In genomic region chr1:51673279-51673678, GRCh38 we compare ENCODE assay signal across 17 cellular contexts. TPM values are rescaled to one million over a fixed set of nuclear protein-coding genes. Genes with fewer than 3 reads are reported as not detected.
DNase-seq lines count a peak whose midpoint lies in the region; ATAC-seq and TF ChIP-seq lines count a peak whose summit lies in the region.
"Had no signal": no experiment of that assay in that cellular context is flagged by ENCODE, and none has a peak within 500 bp of the region (broad histone marks: within the 10 kb centered on the region; RNA-seq: fewer than 3 reads in every experiment).

No MANE protein-coding gene starts in this region.

- H3K36me3 ChIP-seq in HEK293 (ENCODE audit: control insufficient read depth in 2 of 2, insufficient read depth in 1 of 2, low read length in 2 of 2) (no peaks in the 10 kb centered on the region), Panc1 (ENCODE audit: control insufficient read depth, insufficient read depth, low read length) (no peaks in the 10 kb centered on the region), gastrocnemius medialis (no peaks in the 10 kb centered on the region)
- H3K36me3 ChIP-seq: HAP-1 had no signal

- H3K4me1 ChIP-seq in HEK293 (ENCODE audit: control insufficient read depth, insufficient read depth, low read length) (peaks cover 18% of the 10 kb centered on the region), Panc1 (ENCODE audit: control insufficient read depth, insufficient read depth, low read length) (peaks cover 26% of the 10 kb centered on the region), gastrocnemius medialis (peaks cover 37 to 64% of the 10 kb centered on the region in 2 donors)
- H3K4me1 ChIP-seq: HAP-1 had no signal

- TF ChIP-seq POLR2A in gastrocnemius medialis (IDR thresholded peaks at IDR 0.05), result no peak

- H3K9me3 ChIP-seq in HEK293 (ENCODE audit: control insufficient read depth, insufficient read depth, low read depth, low read length) (no peaks in the 10 kb centered on the region), Panc1 (ENCODE audit: control insufficient read depth, insufficient read depth, low read depth, low read length) (no peaks in the 10 kb centered on the region), gastrocnemius medialis (no peaks in the 10 kb centered on the region)
- H3K9me3 ChIP-seq: BLaER1 treated with 17β-estradiol and CSF1 and Interleukin-3, amounts not matched to agents 10 nM and 100 nM; HAP-1 had no signal

- CTCF ChIA-PET in HEK293 (lab: Yijun Ruan, JAX) (no interaction called here), Panc1 (lab: Charles Lee) (no interaction called here)

- H3K27me3 ChIP-seq in Panc1 (ENCODE audit: control insufficient read depth, insufficient read depth, low read length) (no peaks in the 10 kb centered on the region), gastrocnemius medialis (no peaks in the 10 kb centered on the region)
- H3K27me3 ChIP-seq: BLaER1 treated with 17β-estradiol and CSF1 and Interleukin-3, amounts not matched to agents 10 nM and 100 nM had no signal

- TF ChIP-seq CTCF in HEK293 (tag by site-specific recombination; IDR thresholded peaks at IDR 0.05), result no peak
- TF ChIP-seq CTCF in Panc1 (IDR thresholded peaks at IDR 0.05), result no peak
- TF ChIP-seq CTCF in fibroblast of pulmonary artery (IDR thresholded peaks at IDR 0.05; ENCODE audit: low read length, missing control alignments), result no peak
- TF ChIP-seq CTCF in gastrocnemius medialis (IDR thresholded peaks at IDR 0.05 in 4 of 5, conservative IDR thresholded peaks at IDR 0.05 in 1 of 5), result no peak

- DNase-seq in Panc1 (ENCODE audit: low read depth, low spot score), result no peak
- peak; percentile 60 for DNase-seq in fibroblast of pulmonary artery (ENCODE audit: low read depth)
- no peak for DNase-seq in gastrocnemius medialis
- no peak for DNase-seq in DMS153 treated with DMSO at 0.1 percent for 48 hours (lab: John Stamatoyannopoulos, UW; ENCODE audit: unreplicated experiment)
- no peak for DNase-seq in NCI-H524 treated with DMSO at 0.1 percent for 48 hours (lab: John Stamatoyannopoulos, UW)
- DNase-seq: 8988T; Calu3; CD8-positive, alpha-beta T cell; DMS53; DND-41; EL; GM23248 had no signal

- in situ Hi-C loops in Panc1 (cut with HindIII; ENCODE audit: low pct_unique_long_range_greater_than_20kb, low sequenced_read_pairs) (no loop called here), gastrocnemius medialis (cut with MboI; ENCODE audit: low sequenced_read_pairs in 4 of 4) (no loop called here)

- no peak overlapping the region for H3K4me3 ChIP-seq in HEK293 (ENCODE audit: low read depth, low read length)
- no peak overlapping the region for H3K4me3 ChIP-seq in Panc1 (ENCODE audit: low read depth in 2 of 2, low read length in 2 of 2)
- H3K4me3 ChIP-seq in fibroblast of pulmonary artery (replicated peaks; ENCODE audit: low read depth, low read length), result no peak overlapping the region
- no peak overlapping the region for H3K4me3 ChIP-seq in gastrocnemius medialis
- H3K4me3 ChIP-seq: BLaER1 treated with 17β-estradiol and CSF1 and Interleukin-3, amounts not matched to agents 10 nM and 100 nM; GM23248; HAP-1 had no signal

- no peak for ATAC-seq in Panc1
- no peak for ATAC-seq in gastrocnemius medialis
- ATAC-seq in HG03196 (IDR thresholded peaks at IDR 0.05; ENCODE audit: unreplicated experiment), result no peak
- ATAC-seq: CD8-positive, alpha-beta T cell had no signal

- H3K27ac ChIP-seq in HEK293 (ENCODE audit: extremely low read depth, low read depth, low read length), result no peak overlapping the region
- 0 out of 2 replicates have a peak overlapping the region, but pooled peaks have one; percentile 17 for H3K27ac ChIP-seq in Panc1 (ENCODE audit: low read length)
- peak overlapping the region in 3 of 4 donors; percentile 1 to 14 (median 5) for H3K27ac ChIP-seq in gastrocnemius medialis
- H3K27ac ChIP-seq: BLaER1 treated with 17β-estradiol and CSF1 and Interleukin-3, amounts not matched to agents 10 nM and 100 nM; GM23248; HL-60 had no signal

- BruUV-seq in Panc1 (replicated peaks; lab: Mats Ljungman, UMichigan), result TSS peak; percentile 46

- intact Hi-C loops in Panc1 (cut with micrococcal nuclease; ENCODE audit: unreplicated experiment) (no loop called here), gastrocnemius medialis (cut with DNase I; ENCODE audit: low total_unique reads) (no loop called here)

- POLR2A ChIA-PET in HEK293 (lab: Yijun Ruan, JAX) (no interaction called here), Panc1 (lab: Charles Lee) (no interaction called here)

TF ChIP-seq in HEK293, 187 proteins besides CTCF, POLR2A, EP300 and RAD21:
- TF ChIP-seq ZNF600 (tag by site-specific recombination; IDR thresholded peaks at IDR 0.05), result no peak
- no peak for TF ChIP-seq ZXDB (tag by site-specific recombination; IDR thresholded peaks at IDR 0.05)
- peak; percentile 72 for TF ChIP-seq PRDM1 (tag by site-specific recombination; IDR thresholded peaks at IDR 0.05)

RNA-seq across cellular contexts. Expression of gene OSBPL9, which starts 56.4 kb away (rescaled TPM):
- 85.5 TPM for total RNA-seq in Panc1 (2021; ENCODE audit: unreplicated experiment)
- polyA plus RNA-seq in Panc1 (2012; ENCODE audit: insufficient read length), result 63.5 TPM
- total RNA-seq in gastrocnemius medialis, result 100 to 1,000 TPM in 3 of 4 donors, 10 to 100 TPM in 1; 65.8 to 206 (median 136) TPM
